ENCODE assay signal across 9 cellular contexts in genomic region chr9:96382839-96383164, GRCh38. TPM values are rescaled to one million over a fixed set of nuclear protein-coding genes. Genes with fewer than 3 reads are reported as not detected.
DNase-seq lines count a peak whose midpoint lies in the region; ATAC-seq and TF ChIP-seq lines count a peak whose summit lies in the region.
"Had no signal": no experiment of that assay in that cellular context is flagged by ENCODE, and none has a peak within 500 bp of the region (broad histone marks: within the 10 kb centered on the region; RNA-seq: fewer than 3 reads in every experiment).

No MANE protein-coding gene starts in this region.

- intact Hi-C loops in breast epithelium (cut with DNase I; ENCODE audit: low total_unique reads) (no loop called here), lower leg skin (cut with DNase I; ENCODE audit: low total_unique reads) (no loop called here)

- CTCF ChIA-PET in SK-N-SH (lab: Yijun Ruan, JAX): interaction anchor here (0.9 to 2.1 kb wide), 4 partner anchors 12 to 66 kb away, joined by 3 to 7 read pairs (median 4); no protein-coding TSS in a partner anchor

- TF ChIP-seq CTCF in SK-N-SH (IDR thresholded peaks at IDR 0.05) (no peak), breast epithelium (IDR thresholded peaks at IDR 0.05) (no peak), lower leg skin (IDR thresholded peaks at IDR 0.05) (no peak), suprapubic skin (IDR thresholded peaks at IDR 0.05) (no peak)

- H3K27me3 ChIP-seq in SK-N-SH (ENCODE audit: insufficient read depth) (no peaks in the 10 kb centered on the region), breast epithelium (no peaks in the 10 kb centered on the region), suprapubic skin (no peaks in the 10 kb centered on the region)

- TF ChIP-seq EP300 in SK-N-SH (IDR thresholded peaks at IDR 0.05; ENCODE audit: borderline replicate concordance in 1 of 2, low read depth in 1 of 2, low read length in 1 of 2): no peak
- no peak for TF ChIP-seq EP300 in suprapubic skin (IDR thresholded peaks at IDR 0.05)

- ATAC-seq in SK-N-SH treated with all-trans-retinoic acid at 6 μM for 48 hours (no peak), GM21619 (IDR thresholded peaks at IDR 0.05; ENCODE audit: unreplicated experiment) (no peak), HG03457 (IDR thresholded peaks at IDR 0.05; ENCODE audit: unreplicated experiment) (no peak)

- peak overlapping the region; percentile 60; the same call in 1 of the 2 replicates for H2AFZ ChIP-seq in SK-N-SH (ENCODE audit: low read depth)

- POLR2A ChIA-PET in SK-N-SH (lab: Yijun Ruan, JAX): no interaction called here

- WGBS in SK-N-SH (ENCODE audit: low lambda C conversion rate): 79% methylated on average over 7 of the region's 7 CpGs
- WGBS in lower leg skin, 2 donors: 22 to 23% methylated on average over 7 of the region's 7 CpGs
- 30% methylated on average over 7 of the region's 7 CpGs for WGBS in suprapubic skin

- no peaks in the 10 kb centered on the region for H3K9me2 ChIP-seq in SK-N-SH

- TF ChIP-seq POLR2A in breast epithelium (IDR thresholded peaks at IDR 0.05) (no peak), lower leg skin (IDR thresholded peaks at IDR 0.05) (no peak), suprapubic skin (IDR thresholded peaks at IDR 0.05) (no peak)

- peaks cover 17% of the 10 kb centered on the region for H3F3A ChIP-seq in SK-N-SH (replicated peaks; ENCODE audit: insufficient read depth)

- peaks cover 6% of the 10 kb centered on the region; the same call in 1 of the 2 replicates for H4K20me1 ChIP-seq in SK-N-SH (ENCODE audit: insufficient read depth)

- H3K79me2 ChIP-seq in SK-N-SH (ENCODE audit: insufficient read depth): peaks cover 62% of the 10 kb centered on the region

- H3K9me3 ChIP-seq in SK-N-SH (no peaks in the 10 kb centered on the region), breast epithelium (no peaks in the 10 kb centered on the region), suprapubic skin (no peaks in the 10 kb centered on the region)

- DNase-seq in SK-N-SH: no peak
- DNase-seq in breast epithelium (ENCODE audit: low spot score in 2 of 2): no peak
- DNase-seq in lower leg skin (ENCODE audit: low spot score in 2 of 2): peak in 1 of 2 donors; percentile 17
- DNase-seq in suprapubic skin (ENCODE audit: low spot score in 2 of 2): no peak
- no peak for DNase-seq in CD1c-positive myeloid dendritic cell (ENCODE audit: extremely low spot score)
- DNase-seq: WERI-Rb-1 had no signal

- H3K9ac ChIP-seq in SK-N-SH: peak overlapping the region; percentile 73

- peak overlapping the region; percentile 63 to 74 for H3K4me3 ChIP-seq in SK-N-SH (ENCODE audit: low read depth in 2 of 2, low read length in 1 of 2)
- peak overlapping the region; percentile 69 to 96 (median 81) for H3K4me3 ChIP-seq in breast epithelium
- H3K4me3 ChIP-seq in lower leg skin (ENCODE audit: low read depth, poor library complexity, severe bottlenecking): peak overlapping the region; percentile 81
- peak overlapping the region; percentile 89 for H3K4me3 ChIP-seq in suprapubic skin

- peak overlapping the region; percentile 41 to 53; a peak in 3 of 4 replicates for H3K27ac ChIP-seq in SK-N-SH (ENCODE audit: low read depth in 2 of 2, low read length in 1 of 2)
- peak overlapping the region; percentile 85 to 92 for H3K27ac ChIP-seq in breast epithelium
- H3K27ac ChIP-seq in suprapubic skin: peak overlapping the region; percentile 85
- H3K27ac ChIP-seq: WERI-Rb-1 had no signal

- H3K4me1 ChIP-seq in SK-N-SH (ENCODE audit: control insufficient read depth in 1 of 2, insufficient read depth in 2 of 2, low read depth in 1 of 2, low read length in 1 of 2) (peaks cover 14 to 23% of the 10 kb centered on the region in 2 experiments; a peak in 3 of 4 replicates), breast epithelium (no peaks in the 10 kb centered on the region), suprapubic skin (peaks cover 16% of the 10 kb centered on the region)

- H3K36me3 ChIP-seq in SK-N-SH (replicated peaks in 1 of 2; ENCODE audit: control insufficient read depth in 1 of 2, insufficient read depth in 2 of 2, low read length in 1 of 2) (peaks cover 11 to 12% of the 10 kb centered on the region in 2 experiments), breast epithelium (no peaks in the 10 kb centered on the region), suprapubic skin (no peaks in the 10 kb centered on the region)

- no peak for TF ChIP-seq RAD21 in SK-N-SH (IDR thresholded peaks at IDR 0.05; ENCODE audit: low read length)

- H3K4me2 ChIP-seq in SK-N-SH: peak overlapping the region; percentile 99

TF ChIP-seq in SK-N-SH, 30 proteins besides CTCF, POLR2A, EP300 and RAD21 (continues in another document):
- TF ChIP-seq, protein P1, sequence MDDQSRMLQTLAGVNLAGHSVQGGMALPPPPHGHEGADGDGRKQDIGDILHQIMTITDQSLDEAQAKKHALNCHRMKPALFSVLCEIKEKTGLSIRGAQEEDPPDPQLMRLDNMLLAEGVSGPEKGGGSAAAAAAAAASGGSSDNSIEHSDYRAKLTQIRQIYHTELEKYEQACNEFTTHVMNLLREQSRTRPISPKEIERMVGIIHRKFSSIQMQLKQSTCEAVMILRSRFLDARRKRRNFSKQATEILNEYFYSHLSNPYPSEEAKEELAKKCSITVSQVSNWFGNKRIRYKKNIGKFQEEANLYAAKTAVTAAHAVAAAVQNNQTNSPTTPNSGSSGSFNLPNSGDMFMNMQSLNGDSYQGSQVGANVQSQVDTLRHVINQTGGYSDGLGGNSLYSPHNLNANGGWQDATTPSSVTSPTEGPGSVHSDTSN (IDR thresholded peaks at IDR 0.05): no peak
- no peak for TF ChIP-seq TAF1 (IDR thresholded peaks at IDR 0.05; ENCODE audit: borderline replicate concordance, low read depth, low read length)
- no peak for TF ChIP-seq FOSL2 (IDR thresholded peaks at IDR 0.05; ENCODE audit: borderline replicate concordance, low read depth)
- TF ChIP-seq SIN3A (IDR thresholded peaks at IDR 0.05; ENCODE audit: borderline replicate concordance, low read depth, low read length): no peak
- TF ChIP-seq, protein P2, sequence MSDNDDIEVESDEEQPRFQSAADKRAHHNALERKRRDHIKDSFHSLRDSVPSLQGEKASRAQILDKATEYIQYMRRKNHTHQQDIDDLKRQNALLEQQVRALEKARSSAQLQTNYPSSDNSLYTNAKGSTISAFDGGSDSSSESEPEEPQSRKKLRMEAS (IDR thresholded peaks at IDR 0.05; ENCODE audit: low read depth): no peak
- no peak for TF ChIP-seq YY1 (IDR thresholded peaks at IDR 0.05; ENCODE audit: low read depth)
- TF ChIP-seq SMC3 (IDR thresholded peaks at IDR 0.05; ENCODE audit: low read depth, low read length): no peak

TF ChIP-seq in SK-N-SH treated with all-trans-retinoic acid at 6 μM for 48 hours, 23 proteins besides CTCF, POLR2A, EP300 and RAD21:
- no peak for TF ChIP-seq BACH2 (CRISPR knock-in tag; IDR thresholded peaks at IDR 0.05; ENCODE audit: borderline replicate concordance)
- TF ChIP-seq PATZ1 (CRISPR knock-in tag; IDR thresholded peaks at IDR 0.05; ENCODE audit: borderline replicate concordance): no peak
- TF ChIP-seq PPARA (CRISPR knock-in tag; IDR thresholded peaks at IDR 0.05; ENCODE audit: borderline replicate concordance): no peak
- TF ChIP-seq ISL1 (CRISPR knock-in tag; IDR thresholded peaks at IDR 0.05): no peak
- TF ChIP-seq TOX (CRISPR knock-in tag; IDR thresholded peaks at IDR 0.05; ENCODE audit: borderline replicate concordance): no peak
- TF ChIP-seq SNAI2 (CRISPR knock-in tag; IDR thresholded peaks at IDR 0.05): no peak
- no peak for TF ChIP-seq GLIS3 (CRISPR knock-in tag; IDR thresholded peaks at IDR 0.05)
- TF ChIP-seq ARNTL (CRISPR knock-in tag; IDR thresholded peaks at IDR 0.05; ENCODE audit: borderline replicate concordance, low read depth): no peak

RNA-seq across cellular contexts. Expression of gene SLC35D2, which starts 0.7 kb away (rescaled TPM):
- polyA plus RNA-seq in SK-N-SH (2012; rRNA removed): 26.1 and 27.0 TPM in 2 replicates
- 35.4 and 41.2 TPM in 2 replicates for polyA plus RNA-seq in SK-N-SH (2012; cell fraction: cytosol; rRNA removed)
- polyA plus RNA-seq in SK-N-SH (2012; cell fraction: nucleus; rRNA removed): 16.6 and 24.0 TPM in 2 replicates
- 10 to 100 TPM; 21.2 to 25.6 (median 21.3) TPM for total RNA-seq in breast epithelium
- 10 to 100 TPM; 10.7 to 21.3 (median 13.3) TPM for total RNA-seq in lower leg skin
- 10 to 100 TPM; 11.3 to 20.6 (median 17.9) TPM for total RNA-seq in suprapubic skin

RNA-seq across cellular contexts. Expression of gene ZNF367, which starts 35.4 kb away (rescaled TPM):
- 1.5 TPM in 2 replicates for polyA plus RNA-seq in SK-N-SH (2012; rRNA removed)
- 1.6 and 1.7 TPM in 2 replicates for polyA plus RNA-seq in SK-N-SH (2012; cell fraction: cytosol; rRNA removed)
- polyA plus RNA-seq in SK-N-SH (2012; cell fraction: nucleus; rRNA removed): 1.8 and 2.3 TPM in 2 replicates
- 1 to 10 TPM in 2 of 3 donors, under 1 TPM in 1; 0.98 to 1.8 (median 1.2) TPM for total RNA-seq in breast epithelium
- 1 to 10 TPM in 3 of 4 donors, under 1 TPM in 1; 0.93 to 3.0 (median 1.8) TPM for total RNA-seq in lower leg skin
- 1 to 10 TPM; 1.9 to 7.0 (median 3.0) TPM for total RNA-seq in suprapubic skin
